7 cellular contexts compared by ENCODE assay signal in genomic region chr4:38622340-38622739, GRCh38. TPM values are rescaled to one million over a fixed set of nuclear protein-coding genes. Genes with fewer than 3 reads are reported as not detected.
DNase-seq lines count a peak whose midpoint lies in the region; ATAC-seq, FAIRE-seq and TF ChIP-seq lines count a peak whose summit lies in the region.
"Not testable (repeated sequence)": the region's sequence is repeated elsewhere in the genome, so short reads cannot be mapped to it uniquely, and the experiment has no call there.

No MANE protein-coding gene starts in this region.

- in situ Hi-C loops in HepG2 (cut with HindIII; ENCODE audit: extremely low pct_ligation_motif_present, low pct_unique_long_range_greater_than_20kb); transverse colon (cut with MboI; ENCODE audit: low pct_ligation_motif_present in 1 of 4, low pct_unique_long_range_greater_than_20kb in 1 of 4, low sequenced_read_pairs in 3 of 4): not testable (repeated sequence)

- H3K4me3 Mint-ChIP-seq in MCF 10A (ENCODE audit: unreplicated experiment): not testable (repeated sequence)

- FAIRE-seq in A549 (lab: Jason Lieb, UNC); HepG2 (lab: Jason Lieb, UNC): not testable (repeated sequence)

- peak overlapping the region; percentile 57 for H3K27ac Mint-ChIP-seq in MCF 10A (ENCODE audit: low read depth, unreplicated experiment)

- 89% methylated on average over 2 of the region's 2 CpGs for WGBS in A549 (ENCODE audit: missing lambda C conversion rate)
- 0% methylated on average over 2 of the region's 2 CpGs for WGBS in HepG2 (ENCODE audit: low lambda C conversion rate)
- 88% methylated on average over 2 of the region's 2 CpGs for WGBS in prostate gland
- WGBS in transverse colon (ENCODE audit: low coverage in 1 of 2), 2 donors: 65 to 67% methylated on average over 2 of the region's 2 CpGs

- DNase-seq in A549 (ENCODE audit: low read depth in 1 of 2, low spot score in 1 of 2); RWPE1 (ENCODE audit: low spot score); MCF 10A (ENCODE audit: unreplicated experiment); HepG2 (ENCODE audit: low spot score); prostate gland (ENCODE audit: low spot score): not testable (repeated sequence)
- DNase-seq in HT1080 (ENCODE audit: low read depth) (peak; percentile 26), transverse colon (peak; percentile 22)

- not testable (repeated sequence) for BruUV-seq in MCF 10A (replicated peaks; lab: Mats Ljungman, UMichigan); HepG2 (replicated peaks; lab: Mats Ljungman, UMichigan)

- not testable (repeated sequence) for H3K27me3 ChIP-seq in HepG2 (ENCODE audit: control insufficient read depth in 1 of 2, insufficient read depth in 2 of 2, low read length in 2 of 2); prostate gland (replicated peaks; ENCODE audit: insufficient read depth); transverse colon

- H3K4me2 ChIP-seq in A549: peak overlapping the region; percentile 70; the same call in 2 of the 3 replicates
- not testable (repeated sequence) for H3K4me2 ChIP-seq in HepG2 (ENCODE audit: low read depth, low read length)

- not testable (repeated sequence) for TF ChIP-seq CTCF in A549 (IDR thresholded peaks at IDR 0.05); RWPE1 (conservative IDR thresholded peaks at IDR 0.05; ENCODE audit: low read depth); MCF 10A (IDR thresholded peaks at IDR 0.05; ENCODE audit: unreplicated experiment); HepG2 (CRISPR knock-in tag; IDR thresholded peaks at IDR 0.05); prostate gland (IDR thresholded peaks at IDR 0.05); transverse colon (IDR thresholded peaks at IDR 0.05)

- POLR2A ChIA-PET in A549 (lab: Yijun Ruan, JAX); RWPE1 (lab: Yijun Ruan, JAX; ENCODE audit: low non-redundant PET); HepG2 (lab: Yijun Ruan, JAX): not testable (repeated sequence)
- POLR2A ChIA-PET in MCF 10A (lab: Yijun Ruan, JAX): interaction anchor here (0.6 to 4.9 kb wide), 8 partner anchors 20 to 303 kb away, joined by 3 to 82 read pairs (median 6); no protein-coding TSS in a partner anchor

- not testable (repeated sequence) for TF ChIP-seq EP300 in A549 (IDR thresholded peaks at IDR 0.05); HepG2 (IDR thresholded peaks at IDR 0.05; ENCODE audit: low read depth in 2 of 2, low read length in 2 of 2); HepG2 (CRISPR knock-in tag; IDR thresholded peaks at IDR 0.05; ENCODE audit: borderline replicate concordance); transverse colon (IDR thresholded peaks at IDR 0.05; ENCODE audit: low read depth)

- H3K79me2 ChIP-seq in HepG2 (ENCODE audit: insufficient read depth, low read length): not testable (repeated sequence)

- peaks cover 16% of the 10 kb centered on the region for H3K4me1 Mint-ChIP-seq in MCF 10A (ENCODE audit: insufficient read depth, unreplicated experiment)

- H3K36me3 Mint-ChIP-seq in MCF 10A (ENCODE audit: insufficient read depth, unreplicated experiment): not testable (repeated sequence)

- not testable (repeated sequence) for H2AFZ ChIP-seq in HepG2 (ENCODE audit: low read length)

- not testable (repeated sequence) for H3K9ac ChIP-seq in HepG2 (ENCODE audit: insufficient read depth, low read depth, low read length)

- H3K27ac ChIP-seq in A549: peak overlapping the region; percentile 63 to 81; a peak in 4 of 6 replicates
- peak overlapping the region; percentile 88 for H3K27ac ChIP-seq in RWPE1
- H3K27ac ChIP-seq in HepG2 (ENCODE audit: extremely low read length, insufficient read depth, low read length): not testable (repeated sequence)
- H3K27ac ChIP-seq in prostate gland: peak overlapping the region; percentile 50 to 74
- peak overlapping the region; percentile 80 to 88 (median 82) for H3K27ac ChIP-seq in transverse colon

- intact Hi-C loops in MCF 10A (cut with micrococcal nuclease); HepG2 (cut with micrococcal nuclease; ENCODE audit: unreplicated experiment); transverse colon (cut with DNase I; ENCODE audit: low total_unique reads): not testable (repeated sequence)
- intact Hi-C loops in prostate gland (cut with DNase I): loop anchor here (5.0 kb wide), 1 partner anchor 40 kb away; the partner anchor contains the start of gene KLF3

- not testable (repeated sequence) for TF ChIP-seq RAD21 in A549 (conservative IDR thresholded peaks at IDR 0.05 in 1 of 2, IDR thresholded peaks at IDR 0.05 in 1 of 2); HepG2 (CRISPR knock-in tag; IDR thresholded peaks at IDR 0.05)

- not testable (repeated sequence) for H4K20me1 ChIP-seq in HepG2 (ENCODE audit: insufficient read depth, low read length)

- not testable (repeated sequence) for H3K9me3 Mint-ChIP-seq in MCF 10A (ENCODE audit: unreplicated experiment)

- H3K4me3 ChIP-seq in A549; HepG2 (replicated peaks in 1 of 3; ENCODE audit: insufficient read depth in 1 of 3, low read depth in 2 of 3, low read length in 3 of 3); prostate gland; transverse colon: not testable (repeated sequence)

- not testable (repeated sequence) for TF ChIP-seq POLR2A in A549 (IDR thresholded peaks at IDR 0.05; ENCODE audit: low read length); HepG2 (IDR thresholded peaks at IDR 0.05; ENCODE audit: insufficient read depth in 1 of 2, low read depth in 2 of 2, low read length in 2 of 2); prostate gland (IDR thresholded peaks at IDR 0.05); transverse colon (IDR thresholded peaks at IDR 0.05)

- CTCF ChIA-PET in A549 (lab: Yijun Ruan, JAX) (interaction anchor here (0.7 to 1.0 kb wide), 2 partner anchors 46 to 244 kb away, joined by 3 to 4 read pairs; no protein-coding TSS in a partner anchor), MCF 10A (lab: Yijun Ruan, JAX) (interaction anchor here (0.9 to 1.3 kb wide), 2 partner anchors 11 to 301 kb away, joined by 3 to 4 read pairs; no protein-coding TSS in a partner anchor)
- CTCF ChIA-PET in RWPE1 (lab: Yijun Ruan, JAX); HepG2 (lab: Yijun Ruan, JAX; ENCODE audit: low intra/inter-chr PET ratio, low total read pairs): not testable (repeated sequence)

- ATAC-seq in A549, HepG2: not testable (repeated sequence)

- peaks cover 39% of the 10 kb centered on the region for H3K4me1 ChIP-seq in A549
- H3K4me1 ChIP-seq in HepG2 (ENCODE audit: insufficient read depth, low read length): peaks cover 37% of the 10 kb centered on the region
- H3K4me1 ChIP-seq in prostate gland (replicated peaks): not testable (repeated sequence)
- H3K4me1 ChIP-seq in transverse colon: peaks cover 8 to 24% (median 17%) of the 10 kb centered on the region in 4 donors

- not testable (repeated sequence) for H3K36me3 ChIP-seq in HepG2 (replicated peaks in 1 of 2; ENCODE audit: control insufficient read depth in 1 of 2, insufficient read depth in 2 of 2, low read length in 2 of 2); prostate gland; transverse colon

- H3K27me3 Mint-ChIP-seq in MCF 10A (ENCODE audit: insufficient read depth, unreplicated experiment): not testable (repeated sequence)

- not testable (repeated sequence) for H3K9me3 ChIP-seq in A549; HepG2 (ENCODE audit: low read length); prostate gland; transverse colon

RNA-seq across cellular contexts. Expression of gene KLF3, which starts 41.7 kb away (rescaled TPM):
- 26.9 and 29.6 TPM in 2 replicates for polyA plus RNA-seq in A549 (2011; rRNA removed)
- 6.3 and 7.6 TPM in 2 replicates for polyA plus RNA-seq in A549 (2012; cell fraction: cytosol; rRNA removed)
- polyA plus RNA-seq in A549 (2012; cell fraction: nucleus; rRNA removed): 7.1 and 8.2 TPM in 2 replicates
- 10.5 to 11.6 TPM (median 11.2 TPM) in 3 replicates for polyA plus RNA-seq in A549 (2017; fragmentation: RNase III; extraction: RNeasy Plus Mini Kit Qiagen cat#74134 plus additional on column Dnase treatment)
- polyA minus RNA-seq in A549 (2011; rRNA and poly(A)+ RNA removed): 45.3 and 45.8 TPM in 2 replicates
- 6.3 and 7.9 TPM in 2 replicates for total RNA-seq in HT1080 (2014; rRNA removed; shearing (Covaris generic))
- polyA plus RNA-seq in HT1080 (2015; cell fraction: cytosol; rRNA removed): 18.5 and 23.6 TPM in 2 replicates
- polyA plus RNA-seq in HT1080 (2015; cell fraction: nucleus; rRNA removed): 18.5 and 20.1 TPM in 2 replicates
- total RNA-seq in MCF 10A (2022): 45.3 and 51.2 TPM in 2 replicates
- total RNA-seq in HepG2 (2016; rRNA removed; fragmentation: Illumina TruSeq; extraction: Trizol): 29.1 and 45.2 TPM in 2 replicates
- 5.0 and 6.9 TPM in 2 replicates for total RNA-seq in HepG2 (2016; cell fraction: cytosol; rRNA removed; fragmentation: Illumina TruSeq; extraction: Trizol; ENCODE audit: low read depth)
- total RNA-seq in HepG2 (2016; cell fraction: insoluble cytoplasmic fraction; rRNA removed; fragmentation: Illumina TruSeq; extraction: Trizol): 29.1 and 39.1 TPM in 2 replicates
- 27.0 and 29.9 TPM in 2 replicates for total RNA-seq in HepG2 (2016; cell fraction: membrane; rRNA removed; fragmentation: Illumina TruSeq; extraction: Trizol)
- total RNA-seq in HepG2 (2016; cell fraction: nucleus; rRNA removed; fragmentation: Illumina TruSeq; extraction: Trizol): 38.1 and 42.0 TPM in 2 replicates
- polyA plus RNA-seq in HepG2 (2011; rRNA removed): 32.2 and 37.8 TPM in 2 replicates
- polyA plus RNA-seq in HepG2 (2011; cell fraction: cytosol; rRNA removed): 23.4 and 26.9 TPM in 2 replicates
- polyA plus RNA-seq in HepG2 (2011; cell fraction: nucleus; rRNA removed): 34.9 and 36.5 TPM in 2 replicates
- polyA plus RNA-seq in HepG2 (2012): 35.9 and 36.8 TPM in 2 replicates
- 12.2 and 13.0 TPM in 2 replicates for polyA plus RNA-seq in HepG2 (2016; cell fraction: cytosol; fragmentation: Illumina TruSeq; extraction: Trizol; ENCODE audit: low read depth)
- 46.7 and 48.9 TPM in 2 replicates for polyA plus RNA-seq in HepG2 (2016; cell fraction: insoluble cytoplasmic fraction; fragmentation: Illumina TruSeq; extraction: Trizol; ENCODE audit: low read depth)
- 28.6 and 30.0 TPM in 2 replicates for polyA plus RNA-seq in HepG2 (2016; cell fraction: membrane; fragmentation: Illumina TruSeq; extraction: Trizol; ENCODE audit: low read depth)
- 40.1 and 41.8 TPM in 2 replicates for polyA plus RNA-seq in HepG2 (2016; cell fraction: nucleus; fragmentation: Illumina TruSeq; extraction: Trizol; ENCODE audit: insufficient read depth, low read depth)
- polyA minus RNA-seq in HepG2 (2011; rRNA and poly(A)+ RNA removed; ENCODE audit: low replicate concordance): 23.8 and 59.2 TPM in 2 replicates
- polyA minus RNA-seq in HepG2 (2011; cell fraction: cytosol; rRNA and poly(A)+ RNA removed): 32.1 and 36.4 TPM in 2 replicates
- polyA minus RNA-seq in HepG2 (2011; cell fraction: nucleus; rRNA and poly(A)+ RNA removed): 148 and 153 TPM in 2 replicates
- 10 to 100 TPM; 47.7 to 55.4 TPM for total RNA-seq in prostate gland
- 100 to 1,000 TPM; 111 to 174 (median 132) TPM for total RNA-seq in transverse colon
